3 cellular contexts compared by ENCODE assay signal in genomic region chr2:167719410-167719809, GRCh38.
"Had no signal": no experiment of that assay in that cellular context is flagged by ENCODE, and none has a peak within 500 bp of the region (broad histone marks: within the 10 kb centered on the region; RNA-seq: fewer than 3 reads in every experiment).

No MANE protein-coding gene starts in this region.

- H3K4me3 ChIP-seq: GM12878 had no signal

- DNase-seq: GDM1, GF-D8 had no signal

- ATAC-seq: GM12878 had no signal
